ENCODE assay signal across 20 cellular contexts in genomic region chr14:86124328-86124727, GRCh38.
"Had no signal": no experiment of that assay in that cellular context is flagged by ENCODE, and none has a peak within 500 bp of the region (broad histone marks: within the 10 kb centered on the region; RNA-seq: fewer than 3 reads in every experiment).

No MANE protein-coding gene starts in this region.

- H3K27ac ChIP-seq: esophagus muscularis mucosa, gastroesophageal sphincter, heart left ventricle, left lung, sigmoid colon, thoracic aorta, upper lobe of right lung had no signal

- H3K36me3 ChIP-seq: esophagus muscularis mucosa, gastroesophageal sphincter, heart left ventricle, left lung, sigmoid colon, thoracic aorta, upper lobe of right lung had no signal

- DNase-seq: activated CD4-positive, alpha-beta T cell treated with anti-CD3 and anti-CD28 coated beads, Interleukin-2, amount 10 ng/mL, durations not matched to agents 24 days and 14 days; activated CD4-positive, CD25-positive, alpha-beta regulatory T cell; activated gamma-delta T cell; amniotic stem cell; effector CD8-positive, alpha-beta T cell; heart left ventricle; left lung; midbrain; occipital lobe; posterior cingulate gyrus; sigmoid colon; stimulated activated CD4-positive, alpha-beta T cell treated with anti-CD3 and anti-CD28 coated beads, Interleukin-4, amount 100 ng/mL, for 24 hours; upper lobe of right lung had no signal

- H3K4me3 ChIP-seq: esophagus muscularis mucosa, gastroesophageal sphincter, heart left ventricle, left lung, sigmoid colon, thoracic aorta, upper lobe of right lung had no signal

- H3K9me3 ChIP-seq: esophagus muscularis mucosa, gastroesophageal sphincter, thoracic aorta, upper lobe of right lung had no signal

- H3K27me3 ChIP-seq: esophagus muscularis mucosa, gastroesophageal sphincter, heart left ventricle, left lung, sigmoid colon, upper lobe of right lung had no signal

- H3K4me1 ChIP-seq: esophagus muscularis mucosa, gastroesophageal sphincter, heart left ventricle, left lung, sigmoid colon, upper lobe of right lung had no signal

- H3K27ac Mint-ChIP-seq: activated CD4-positive, alpha-beta T cell treated with anti-CD3 and anti-CD28 coated beads, Interleukin-2, amount 10 ng/mL, durations not matched to agents 24 days and 14 days; activated naive CD4-positive, alpha-beta T cell treated with anti-CD3 and anti-CD28 coated beads, Interleukin-2, amount 50 U/mL, for 72 hours; activated T-cell treated with anti-CD3 and anti-CD28 coated beads, Interleukin-2, amount 50 U/mL, for 72 hours; dendritic cell treated with granulocyte-macrophage colony-stimulating factor and Interleukin-4, amounts not matched to agents 40 ng/mL and 50 ng/mL, for 4 days; stimulated activated memory B cell treated with anti-CD40 and anti-IgM and Interleukin-4, amounts not matched to agents 10 μg/mL and 1 μg/mL and 100 μg/mL, for 72 hours had no signal

- ATAC-seq: gastroesophageal sphincter; heart left ventricle; left lung; stimulated activated memory B cell treated with anti-CD40 and anti-IgM and Interleukin-4, amounts not matched to agents 10 μg/mL and 1 μg/mL and 100 μg/mL, for 72 hours; upper lobe of right lung had no signal

- H3K27me3 Mint-ChIP-seq: activated CD4-positive, alpha-beta T cell treated with anti-CD3 and anti-CD28 coated beads, Interleukin-2, amount 10 ng/mL, durations not matched to agents 24 days and 14 days; dendritic cell treated with granulocyte-macrophage colony-stimulating factor and Interleukin-4, amounts not matched to agents 40 ng/mL and 50 ng/mL, for 4 days; stimulated activated memory B cell treated with anti-CD40 and anti-IgM and Interleukin-4, amounts not matched to agents 10 μg/mL and 1 μg/mL and 100 μg/mL, for 72 hours had no signal

- H3K4me3 Mint-ChIP-seq: activated CD4-positive, alpha-beta T cell treated with anti-CD3 and anti-CD28 coated beads, Interleukin-2, amount 10 ng/mL, durations not matched to agents 24 days and 14 days; activated T-cell treated with anti-CD3 and anti-CD28 coated beads, Interleukin-2, amount 50 U/mL, for 72 hours; dendritic cell treated with granulocyte-macrophage colony-stimulating factor and Interleukin-4, amounts not matched to agents 40 ng/mL and 50 ng/mL, for 4 days; stimulated activated memory B cell treated with anti-CD40 and anti-IgM and Interleukin-4, amounts not matched to agents 10 μg/mL and 1 μg/mL and 100 μg/mL, for 72 hours had no signal
